ENCODE assay signal across 8 cellular contexts in genomic region chr3:81823882-81824395, GRCh38.
A peak's percentile ranks its signal among the peaks of the same experiment; 100 is the strongest.
DNase-seq lines count a peak whose midpoint lies in the region; ATAC-seq and TF ChIP-seq lines count a peak whose summit lies in the region.

No MANE protein-coding gene starts in this region.

- H3K36me3 ChIP-seq in neuron (ENCODE audit: insufficient read depth, low read length) (no peaks in the 10 kb centered on the region), BE2C (no peaks in the 10 kb centered on the region)

- no peak overlapping the region for H3K4me3 ChIP-seq in neuron (ENCODE audit: low read length)
- H3K4me3 ChIP-seq in BE2C (ENCODE audit: low read depth, low read length) = no peak overlapping the region
- no peak overlapping the region for H3K4me3 ChIP-seq in coronary artery

- H3K27me3 ChIP-seq in neuron (ENCODE audit: insufficient read depth, low read length) (no peaks in the 10 kb centered on the region), BE2C (no peaks in the 10 kb centered on the region)

- DNase-seq in Ammon's horn (ENCODE audit: low spot score) = peak; percentile 46
- peak; percentile 50 for DNase-seq in SIG-M5 (lab: John Stamatoyannopoulos, UW)
- DNase-seq in BE2C = no peak
- no peak for DNase-seq in coronary artery (ENCODE audit: low spot score)

- TF ChIP-seq CTCF in BE2C (IDR thresholded peaks at IDR 0.05; ENCODE audit: low read depth, low read length) = no peak
- TF ChIP-seq CTCF in coronary artery (IDR thresholded peaks at IDR 0.05) = no peak

- H3K9me3 ChIP-seq in neuron (ENCODE audit: low read length) (no peaks in the 10 kb centered on the region), BE2C (no peaks in the 10 kb centered on the region)

- peak overlapping the region; percentile 10 for H2AFZ ChIP-seq in neuron (ENCODE audit: low read depth, low read length)

- H3K27ac ChIP-seq in coronary artery = no peak overlapping the region

- H3K4me1 ChIP-seq in neuron (ENCODE audit: insufficient read depth, low read length) = peaks cover 5% of the 10 kb centered on the region
- no peaks in the 10 kb centered on the region for H3K4me1 ChIP-seq in BE2C

- ATAC-seq in GM19467 (IDR thresholded peaks at IDR 0.05; ENCODE audit: unreplicated experiment) (peak; percentile 96), HG03457 (IDR thresholded peaks at IDR 0.05; ENCODE audit: unreplicated experiment) (peak; percentile 94), SK-N-SH treated with all-trans-retinoic acid at 6 μM for 48 hours (no peak)

TF ChIP-seq in SK-N-SH treated with all-trans-retinoic acid at 6 μM for 48 hours, 23 proteins besides CTCF, POLR2A, EP300 and RAD21:
- no peak for TF ChIP-seq ESRRG (CRISPR knock-in tag; IDR thresholded peaks at IDR 0.05)
- no peak for TF ChIP-seq ZFP30 (CRISPR knock-in tag; IDR thresholded peaks at IDR 0.05)
- no peak for TF ChIP-seq ZFP3 (CRISPR knock-in tag; IDR thresholded peaks at IDR 0.05)
- TF ChIP-seq ARNTL (CRISPR knock-in tag; IDR thresholded peaks at IDR 0.05; ENCODE audit: borderline replicate concordance, low read depth) = no peak
- no peak for TF ChIP-seq PATZ1 (CRISPR knock-in tag; IDR thresholded peaks at IDR 0.05; ENCODE audit: borderline replicate concordance)
- TF ChIP-seq ISL1 (CRISPR knock-in tag; IDR thresholded peaks at IDR 0.05) = no peak
- no peak for TF ChIP-seq OSR1 (CRISPR knock-in tag; IDR thresholded peaks at IDR 0.05)
- TF ChIP-seq ZNF8 (CRISPR knock-in tag; IDR thresholded peaks at IDR 0.05) = no peak
- TF ChIP-seq TCF4 (CRISPR knock-in tag; IDR thresholded peaks at IDR 0.05; ENCODE audit: borderline replicate concordance) = no peak
- no peak for TF ChIP-seq CSDC2 (CRISPR knock-in tag; IDR thresholded peaks at IDR 0.05)
- no peak for TF ChIP-seq CSRNP3 (CRISPR knock-in tag; IDR thresholded peaks at IDR 0.05)
- TF ChIP-seq POU6F1 (CRISPR knock-in tag; IDR thresholded peaks at IDR 0.05; ENCODE audit: borderline replicate concordance, low read depth) = no peak

Comparison
In these comparisons a context has a peak if more than half of its experiments do, and no peak if none do; other contexts are left out.
1. DNase-seq: peak in Ammon's horn (single experiment) and SIG-M5 (single experiment); none in BE2C (single experiment) and coronary artery (single experiment).